ENCODE assay signal across 31 cellular contexts in genomic region chr10:71065659-71066058, GRCh38.
"Had no signal": no experiment of that assay in that cellular context is flagged by ENCODE, and none has a peak within 500 bp of the region (broad histone marks: within the 10 kb centered on the region; RNA-seq: fewer than 3 reads in every experiment).

No MANE protein-coding gene starts in this region.

- H3K36me3 ChIP-seq: breast epithelium, colonic mucosa, neutrophil, ovary, thyroid gland, upper lobe of left lung had no signal

- H3K4me3 Mint-ChIP-seq: activated CD4-positive, alpha-beta memory T cell treated with anti-CD3 and anti-CD28 coated beads, Interleukin-2, amount 10 ng/mL, durations not matched to agents 7 days and 5 days; activated CD4-positive, alpha-beta T cell treated with anti-CD3 and anti-CD28 coated beads, Interleukin-2, amount 10 ng/mL, durations not matched to agents 24 days and 14 days; activated CD8-positive, alpha-beta memory T cell treated with anti-CD3 and anti-CD28 coated beads, Interleukin-2, amount 10 ng/mL, durations not matched to agents 7 days and 5 days; nephron; stimulated activated effector memory CD8-positive, alpha-beta T cell treated with anti-CD3 and anti-CD28 coated beads, Interleukin-12 subunit alpha, Interleukin-12 subunit beta, amount 100 ng/mL, for 72 hours; stimulated activated naive CD8-positive, alpha-beta T cell treated with anti-CD3 and anti-CD28 coated beads, Interleukin-15, amount 100 ng/mL, for 72 hours had no signal

- DNase-seq: activated CD4-positive, alpha-beta memory T cell treated with anti-CD3 and anti-CD28 coated beads, Interleukin-2, amount 10 ng/mL, durations not matched to agents 7 days and 5 days; activated CD4-positive, alpha-beta T cell treated with anti-CD3 and anti-CD28 coated beads, Interleukin-2, amount 10 ng/mL, durations not matched to agents 24 days and 14 days; activated CD8-positive, alpha-beta memory T cell treated with anti-CD3 and anti-CD28 coated beads, Interleukin-2, amount 10 ng/mL, durations not matched to agents 7 days and 5 days; activated naive CD4-positive, alpha-beta T cell; activated T-cell treated with anti-CD3 and anti-CD28 coated beads, Interleukin-2, amount 50 U/mL, for 48 hours; cerebellar nuclear complex; colonic mucosa; effector CD8-positive, alpha-beta T cell; glutamatergic neuron; kidney; mammary epithelial cell; ovary; small intestine; stimulated activated CD4-positive, alpha-beta T cell treated with anti-CD3 and anti-CD28 coated beads, Interleukin-4, amount 100 ng/mL, for 24 hours; stimulated activated naive CD8-positive, alpha-beta T cell treated with anti-CD3 and anti-CD28 coated beads, Interleukin-15, amount 100 ng/mL, for 72 hours; substantia nigra; T-helper 1 cell; thyroid gland; upper lobe of left lung had no signal

- H3K4me3 ChIP-seq: breast epithelium, colonic mucosa, hepatocyte, ovary, thyroid gland, upper lobe of left lung had no signal

- H3K27me3 Mint-ChIP-seq: activated CD4-positive, alpha-beta memory T cell treated with anti-CD3 and anti-CD28 coated beads, Interleukin-2, amount 10 ng/mL, durations not matched to agents 7 days and 5 days; activated CD4-positive, alpha-beta T cell treated with anti-CD3 and anti-CD28 coated beads, Interleukin-2, amount 10 ng/mL, durations not matched to agents 24 days and 14 days; activated CD8-positive, alpha-beta memory T cell treated with anti-CD3 and anti-CD28 coated beads, Interleukin-2, amount 10 ng/mL, durations not matched to agents 7 days and 5 days; stimulated activated naive CD8-positive, alpha-beta T cell treated with anti-CD3 and anti-CD28 coated beads, Interleukin-15, amount 100 ng/mL, for 72 hours had no signal

- H3K4me1 Mint-ChIP-seq: activated CD4-positive, alpha-beta memory T cell treated with anti-CD3 and anti-CD28 coated beads, Interleukin-2, amount 10 ng/mL, durations not matched to agents 7 days and 5 days; activated CD4-positive, alpha-beta T cell treated with anti-CD3 and anti-CD28 coated beads, Interleukin-2, amount 10 ng/mL, durations not matched to agents 24 days and 14 days; activated CD8-positive, alpha-beta memory T cell treated with anti-CD3 and anti-CD28 coated beads, Interleukin-2, amount 10 ng/mL, durations not matched to agents 7 days and 5 days; stimulated activated effector memory CD8-positive, alpha-beta T cell treated with anti-CD3 and anti-CD28 coated beads, Interleukin-12 subunit alpha, Interleukin-12 subunit beta, amount 100 ng/mL, for 72 hours; stimulated activated naive CD8-positive, alpha-beta T cell treated with anti-CD3 and anti-CD28 coated beads, Interleukin-15, amount 100 ng/mL, for 72 hours had no signal

- H3K27me3 ChIP-seq: breast epithelium, colonic mucosa, hepatocyte, neutrophil, ovary, thyroid gland, upper lobe of left lung had no signal

- H3K36me3 Mint-ChIP-seq: activated CD8-positive, alpha-beta memory T cell treated with anti-CD3 and anti-CD28 coated beads, Interleukin-2, amount 10 ng/mL, durations not matched to agents 7 days and 5 days; activated naive CD4-positive, alpha-beta T cell treated with anti-CD3 and anti-CD28 coated beads, Interleukin-2, amount 50 U/mL, for 72 hours; stimulated activated effector memory CD8-positive, alpha-beta T cell treated with anti-CD3 and anti-CD28 coated beads, Interleukin-12 subunit alpha, Interleukin-12 subunit beta, amount 100 ng/mL, for 72 hours had no signal

- H3K9me3 Mint-ChIP-seq: activated CD4-positive, alpha-beta memory T cell treated with anti-CD3 and anti-CD28 coated beads, Interleukin-2, amount 10 ng/mL, durations not matched to agents 7 days and 5 days; activated CD4-positive, alpha-beta T cell treated with anti-CD3 and anti-CD28 coated beads, Interleukin-2, amount 10 ng/mL, durations not matched to agents 24 days and 14 days; activated naive CD4-positive, alpha-beta T cell treated with anti-CD3 and anti-CD28 coated beads, Interleukin-2, amount 50 U/mL, for 72 hours; activated T-helper 2 cell treated with anti-CD3 and anti-CD28 coated beads, Interferon-gamma antibody, Interleukin-2, Interleukin-4, amounts not matched to agents 10 μg/mL and 5 μg/mL and 100 μg/mL, durations not matched to agents 14 hours and 24 hours and 36 hours; nephron; stimulated activated effector memory CD8-positive, alpha-beta T cell treated with anti-CD3 and anti-CD28 coated beads, Interleukin-12 subunit alpha, Interleukin-12 subunit beta, amount 100 ng/mL, for 72 hours; stimulated activated naive CD8-positive, alpha-beta T cell treated with anti-CD3 and anti-CD28 coated beads, Interleukin-15, amount 100 ng/mL, for 72 hours had no signal

- H3K27ac Mint-ChIP-seq: activated CD4-positive, alpha-beta memory T cell treated with anti-CD3 and anti-CD28 coated beads, Interleukin-2, amount 10 ng/mL, durations not matched to agents 7 days and 5 days; activated CD4-positive, alpha-beta T cell treated with anti-CD3 and anti-CD28 coated beads, Interleukin-2, amount 10 ng/mL, durations not matched to agents 24 days and 14 days; activated CD8-positive, alpha-beta memory T cell treated with anti-CD3 and anti-CD28 coated beads, Interleukin-2, amount 10 ng/mL, durations not matched to agents 7 days and 5 days; activated naive CD4-positive, alpha-beta T cell treated with anti-CD3 and anti-CD28 coated beads, Interleukin-2, amount 50 U/mL, for 72 hours; activated T-helper 2 cell treated with anti-CD3 and anti-CD28 coated beads, Interferon-gamma antibody, Interleukin-2, Interleukin-4, amounts not matched to agents 10 μg/mL and 5 μg/mL and 100 μg/mL, durations not matched to agents 14 hours and 24 hours and 36 hours; nephron; progenitor cell of endocrine pancreas; stimulated activated effector memory CD8-positive, alpha-beta T cell treated with anti-CD3 and anti-CD28 coated beads, Interleukin-12 subunit alpha, Interleukin-12 subunit beta, amount 100 ng/mL, for 72 hours; stimulated activated naive CD8-positive, alpha-beta T cell treated with anti-CD3 and anti-CD28 coated beads, Interleukin-15, amount 100 ng/mL, for 72 hours had no signal

- FAIRE-seq: endometrium, frontal cortex, kidney, small intestine had no signal

- ATAC-seq: activated CD4-positive, CD25-positive, alpha-beta regulatory T cell treated with anti-CD3 and anti-CD28 coated beads, Interleukin-2, amount 50 U/mL, for 24 hours; activated CD8-positive, alpha-beta memory T cell treated with anti-CD3 and anti-CD28 coated beads, Interleukin-2, amount 10 ng/mL, durations not matched to agents 7 days and 5 days; activated naive CD4-positive, alpha-beta T cell treated with anti-CD3 and anti-CD28 coated beads, Interleukin-2, amount 50 U/mL, for 72 hours; sciatic nerve; stimulated activated effector memory CD8-positive, alpha-beta T cell treated with anti-CD3 and anti-CD28 coated beads, Interleukin-12 subunit alpha, Interleukin-12 subunit beta, amount 100 ng/mL, for 72 hours; stimulated activated naive CD8-positive, alpha-beta T cell treated with anti-CD3 and anti-CD28 coated beads, Interleukin-15, amount 100 ng/mL, for 72 hours had no signal
